19 cellular contexts compared by ENCODE assay signal in the genomic region with DNA sequence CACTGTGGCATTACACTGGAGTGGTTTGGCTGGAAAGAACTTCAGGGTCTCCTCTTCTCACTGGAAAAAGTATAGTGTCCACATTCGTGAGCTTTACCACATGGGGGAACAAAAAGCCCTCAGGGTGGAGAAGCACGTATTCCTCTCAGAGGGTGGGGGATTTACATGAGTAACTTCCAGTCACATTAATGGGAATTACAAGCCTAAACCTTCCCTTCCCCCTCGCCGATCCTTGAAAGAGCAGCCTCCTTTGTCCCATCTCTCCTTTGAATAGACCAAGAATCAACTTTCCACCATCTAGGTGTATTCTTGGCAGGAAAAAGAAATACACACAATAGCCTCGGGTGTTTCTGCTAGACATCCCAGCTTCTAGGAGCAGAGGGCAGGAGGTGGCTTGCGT.
DNase-seq lines count a peak whose midpoint lies in the region; ATAC-seq and TF ChIP-seq lines count a peak whose summit lies in the region.
"Had no signal": no experiment of that assay in that cellular context is flagged by ENCODE, and none has a peak within 500 bp of the region (broad histone marks: within the 10 kb centered on the region; RNA-seq: fewer than 3 reads in every experiment).

No MANE protein-coding gene starts in this region.

- H2BK12ac ChIP-seq in neuronal stem cell (ENCODE audit: low read length) = no peak overlapping the region

- H3K9me3 Mint-ChIP-seq in brain = peaks cover 0 to 18% (median 11%) of the 10 kb centered on the region in 5 experiments
- H3K9me3 Mint-ChIP-seq: CD8-positive, alpha-beta T cell had no signal

- no peak overlapping the region for H2BK5ac ChIP-seq in neuronal stem cell (ENCODE audit: low read length)

- no peaks in the 10 kb centered on the region for H3K27me3 Mint-ChIP-seq in brain

- H3K4me3 ChIP-seq in HUES64 (ENCODE audit: low read length) (no peak overlapping the region), neuronal stem cell (ENCODE audit: low read length in 2 of 2) (no peak overlapping the region)
- H3K4me3 ChIP-seq: BLaER1 treated with 17β-estradiol and CSF1 and Interleukin-3, amounts not matched to agents 10 nM and 100 nM; SK-N-MC had no signal

- H2AFZ ChIP-seq in neuronal stem cell (ENCODE audit: low read length) = no peak overlapping the region

- WGBS in HUES64 = 67% methylated on average over 6 of the region's 6 CpGs
- no CpG with 5 or more reads among the region's 6 CpGs for WGBS in neuronal stem cell (ENCODE audit: extremely low coverage in 2 of 2, insufficient read length in 2 of 2, insufficient replicate concordance in 1 of 2), 2 donors

- no peak for ATAC-seq in GM21381 (IDR thresholded peaks at IDR 0.05; ENCODE audit: unreplicated experiment)
- ATAC-seq: CD8-positive, alpha-beta T cell had no signal

- no peak overlapping the region for H3K4ac ChIP-seq in neuronal stem cell (ENCODE audit: low read length)

- H3K79me1 ChIP-seq in neuronal stem cell (ENCODE audit: low read depth, low read length) = no peaks in the 10 kb centered on the region

- DNase-seq in ELF-1 (ENCODE audit: low read depth, low spot score) (peak; percentile 47), neuronal stem cell (ENCODE audit: low spot score) (no peak), NOMO-1 treated with DMSO at 0.1 percent for 48 hours (lab: John Stamatoyannopoulos, UW; ENCODE audit: unreplicated experiment) (no peak), NCI-H2029 (lab: John Stamatoyannopoulos, UW) (no peak)
- DNase-seq: CD8-positive, alpha-beta T cell; GDM1; Karpas-422; NCI-H1417 treated with DMSO at 0.1 percent for 48 hours; NCI-H187 treated with DMSO at 0.1 percent for 48 hours; NCI-H345; NCI-H526 treated with DMSO at 0.1 percent for 48 hours; OCI-M1; Right ventricle myocardium superior had no signal

- no peak overlapping the region for H2BK120ac ChIP-seq in neuronal stem cell (ENCODE audit: low read depth, low read length)

- H3K4me2 ChIP-seq in neuronal stem cell (ENCODE audit: insufficient read depth, low read length, poor library complexity, severe bottlenecking) = peak overlapping the region; percentile 12
- H3K4me2 ChIP-seq: BLaER1 treated with 17β-estradiol and CSF1 and Interleukin-3, amounts not matched to agents 10 nM and 100 nM had no signal

- H3K9ac ChIP-seq in HUES64 (ENCODE audit: low read depth, low read length) (no peak overlapping the region), neuronal stem cell (ENCODE audit: low read depth, low read length, poor library complexity) (no peak overlapping the region)
- H3K9ac ChIP-seq: BLaER1 treated with 17β-estradiol and CSF1 and Interleukin-3, amounts not matched to agents 10 nM and 100 nM had no signal

- peaks cover 51% of the 10 kb centered on the region for H3K4me1 Mint-ChIP-seq in brain
- H3K4me1 Mint-ChIP-seq: IgD-negative memory B cell had no signal

- no peak overlapping the region for H2BK15ac ChIP-seq in neuronal stem cell (ENCODE audit: low read length)

- H4K91ac ChIP-seq in neuronal stem cell (ENCODE audit: low read depth, low read length, poor library complexity) = no peak overlapping the region

- no peak for TF ChIP-seq CTCF in brain (conservative IDR thresholded peaks at IDR 0.05)

- no peak overlapping the region for H3K23ac ChIP-seq in neuronal stem cell (ENCODE audit: low read depth, low read length, poor library complexity)

- H3K36me3 ChIP-seq in HUES64 (ENCODE audit: insufficient read depth, low read length) (peaks cover 96% of the 10 kb centered on the region), neuronal stem cell (replicated peaks in 1 of 2; ENCODE audit: control insufficient read depth in 2 of 2, insufficient read depth in 2 of 2, low read length in 2 of 2) (peaks cover 29 to 100% of the 10 kb centered on the region in 2 donors)

- H3K27ac ChIP-seq in HUES64 (ENCODE audit: low read depth, low read length) = peak overlapping the region; percentile 15; the same call in 1 of the 2 replicates
- H3K27ac ChIP-seq in neuronal stem cell (replicated peaks; ENCODE audit: low read length) = peak overlapping the region; percentile 75
- H3K27ac ChIP-seq: BLaER1 treated with 17β-estradiol and CSF1 and Interleukin-3, amounts not matched to agents 10 nM and 100 nM; SK-N-MC had no signal

- peaks cover 23% of the 10 kb centered on the region for H3K4me1 ChIP-seq in HUES64 (ENCODE audit: insufficient read depth, low read length)
- peaks cover 12 to 15% of the 10 kb centered on the region in 2 donors for H3K4me1 ChIP-seq in neuronal stem cell (ENCODE audit: control insufficient read depth in 2 of 2, insufficient read depth in 1 of 2, low read depth in 1 of 2, low read length in 2 of 2)

- no peak overlapping the region for H2AK5ac ChIP-seq in neuronal stem cell (ENCODE audit: low read depth, low read length)

- H3K36me3 Mint-ChIP-seq in brain = peaks cover 99% of the 10 kb centered on the region
- H3K36me3 Mint-ChIP-seq: CD8-positive, alpha-beta T cell had no signal

- H4K8ac ChIP-seq in neuronal stem cell (ENCODE audit: low read depth, low read length) = no peak overlapping the region

- H3K14ac ChIP-seq in neuronal stem cell (ENCODE audit: low read length) = no peak overlapping the region

- peak overlapping the region; percentile 47 to 97 (median 91) for H3K27ac Mint-ChIP-seq in brain
- H3K27ac Mint-ChIP-seq: CD8-positive, alpha-beta T cell; IgD-negative memory B cell had no signal

- H3K9me3 ChIP-seq in HUES64 (ENCODE audit: insufficient read depth, low read depth, low read length) = no peaks in the 10 kb centered on the region
- peaks cover 0 to 47% of the 10 kb centered on the region in 2 donors for H3K9me3 ChIP-seq in neuronal stem cell (replicated peaks in 1 of 2; ENCODE audit: control insufficient read depth in 2 of 2, insufficient read depth in 1 of 2, low read depth in 1 of 2, low read length in 2 of 2)

- peak overlapping the region in 3 of 5 experiments; percentile 0 to 62 (median 50) for H3K4me3 Mint-ChIP-seq in brain
- H3K4me3 Mint-ChIP-seq: CD8-positive, alpha-beta T cell; IgD-negative memory B cell had no signal

- H3K27me3 ChIP-seq in HUES64 (ENCODE audit: insufficient read depth, low read length) (no peaks in the 10 kb centered on the region), neuronal stem cell (ENCODE audit: control insufficient read depth in 3 of 3, insufficient read depth in 3 of 3, low read depth in 1 of 3, low read length in 3 of 3) (no peaks in the 10 kb centered on the region)
- H3K27me3 ChIP-seq: BLaER1 treated with 17β-estradiol and CSF1 and Interleukin-3, amounts not matched to agents 10 nM and 100 nM had no signal

- H3K18ac ChIP-seq in neuronal stem cell (ENCODE audit: low read length) = no peak overlapping the region
